ENCODE assay signal across 18 cellular contexts in genomic region chr17:36117505-36118382, GRCh38. TPM values are rescaled to one million over a fixed set of nuclear protein-coding genes. Genes with fewer than 3 reads are reported as not detected.
DNase-seq lines count a peak whose midpoint lies in the region; ATAC-seq and TF ChIP-seq lines count a peak whose summit lies in the region.
"Had no signal": no experiment of that assay in that cellular context is flagged by ENCODE, and none has a peak within 500 bp of the region (broad histone marks: within the 10 kb centered on the region; RNA-seq: fewer than 3 reads in every experiment).

No MANE protein-coding gene starts in this region.

- TF ChIP-seq EP300 in transverse colon (IDR thresholded peaks at IDR 0.05; ENCODE audit: low read depth) = no peak

- H3K4me3 ChIP-seq in transverse colon = no peak overlapping the region
- H3K4me3 ChIP-seq: breast epithelium, lower lobe of right lung, right lobe of liver, SJSA1, tibial artery had no signal

- intact Hi-C loops in activated naive CD4-positive, alpha-beta T cell treated with anti-CD3 and anti-CD28 coated beads for 36 hours (cut with micrococcal nuclease) = loop anchor here (1.0 kb wide), 1 partner anchor 27 kb away; the partner anchor contains the start of gene CCL3
- intact Hi-C loops in left colon (cut with DNase I, micrococcal nuclease) (no loop called here), transverse colon (cut with DNase I; ENCODE audit: low total_unique reads) (no loop called here)

- peaks cover 0 to 20% (median 6%) of the 10 kb centered on the region in 4 donors for H3K4me1 ChIP-seq in transverse colon
- H3K4me1 ChIP-seq: breast epithelium, foreskin keratinocyte, lower lobe of right lung, right lobe of liver, SJSA1, tibial artery had no signal

- H3K9me3 Mint-ChIP-seq in activated naive CD4-positive, alpha-beta T cell treated with anti-CD3 and anti-CD28 coated beads for 36 hours = peaks cover under 1% of the 10 kb centered on the region

- peak; percentile 73 for DNase-seq in activated naive CD4-positive, alpha-beta T cell treated with anti-CD3 and anti-CD28 coated beads for 36 hours
- DNase-seq in activated naive CD4-positive, alpha-beta T cell (lab: John Stamatoyannopoulos, UW) = no peak
- peak; percentile 6 for DNase-seq in M059J (ENCODE audit: low read depth)
- peak in 1 of 2 donors; percentile 70 for DNase-seq in left colon
- DNase-seq in transverse colon = peak; percentile 34
- DNase-seq in C1 segment of cervical spinal cord (lab: John Stamatoyannopoulos, UW) = no peak
- no peak for DNase-seq in NCI-H146 treated with DMSO at 0.1 percent for 48 hours (lab: John Stamatoyannopoulos, UW; ENCODE audit: unreplicated experiment)
- DNase-seq in A172 (ENCODE audit: low spot score) = no peak
- DNase-seq: activated effector memory CD4-positive, alpha-beta T cell treated with Interleukin-2 at 50 U/mL for 16 hours; effector memory CD4-positive, alpha-beta T cell; foreskin keratinocyte; lower lobe of right lung; right lobe of liver; tibial artery had no signal

- H3K27me3 Mint-ChIP-seq in activated naive CD4-positive, alpha-beta T cell treated with anti-CD3 and anti-CD28 coated beads for 36 hours (ENCODE audit: low read depth) = peaks cover 29% of the 10 kb centered on the region

- TF ChIP-seq CTCF in transverse colon (IDR thresholded peaks at IDR 0.05) = no peak

- no peak overlapping the region for H3K27ac ChIP-seq in transverse colon
- H3K27ac ChIP-seq: breast epithelium, foreskin keratinocyte, lower lobe of right lung, right lobe of liver, SJSA1, tibial artery had no signal

- no peaks in the 10 kb centered on the region for H3K27me3 ChIP-seq in transverse colon
- H3K27me3 ChIP-seq: breast epithelium, foreskin keratinocyte, right lobe of liver had no signal

- no peaks in the 10 kb centered on the region for H3K9me3 ChIP-seq in transverse colon
- H3K9me3 ChIP-seq: breast epithelium, lower lobe of right lung, right lobe of liver, SJSA1, tibial artery had no signal

- WGBS in transverse colon (ENCODE audit: low coverage in 1 of 2), 2 donors = 23 to 30% methylated on average over 3 to 5 of the region's 5 CpGs

- peak; percentile 96 for ATAC-seq in left colon
- ATAC-seq: foreskin keratinocyte, lower lobe of right lung had no signal

- H3K36me3 ChIP-seq in transverse colon = no peaks in the 10 kb centered on the region
- H3K36me3 ChIP-seq: breast epithelium, lower lobe of right lung, right lobe of liver, SJSA1, tibial artery had no signal

- no peaks in the 10 kb centered on the region for H3K36me3 Mint-ChIP-seq in activated naive CD4-positive, alpha-beta T cell treated with anti-CD3 and anti-CD28 coated beads for 36 hours (ENCODE audit: low read depth)

- CTCF ChIA-PET in activated naive CD4-positive, alpha-beta T cell treated with anti-CD3 and anti-CD28 coated beads for 36 hours (lab: Charles Lee) = interaction anchor here (0.7 to 3.8 kb wide), 4 partner anchors 26 to 285 kb away, joined by 3 to 15 read pairs (median 8); no protein-coding TSS in a partner anchor

- in situ Hi-C loops in transverse colon (cut with MboI; ENCODE audit: low pct_ligation_motif_present in 1 of 4, low pct_unique_long_range_greater_than_20kb in 1 of 4, low sequenced_read_pairs in 3 of 4) = loop anchor here in 1 of 4 donors (25.0 kb wide), 1 partner anchor 345 kb away; no protein-coding TSS in a partner anchor

- no peak for TF ChIP-seq POLR2A in transverse colon (IDR thresholded peaks at IDR 0.05)

- H3K27ac Mint-ChIP-seq in activated naive CD4-positive, alpha-beta T cell treated with anti-CD3 and anti-CD28 coated beads for 36 hours = no peak overlapping the region
- H3K27ac Mint-ChIP-seq: B cell had no signal

- no peak overlapping the region for H3K4me3 Mint-ChIP-seq in activated naive CD4-positive, alpha-beta T cell treated with anti-CD3 and anti-CD28 coated beads for 36 hours
- H3K4me3 Mint-ChIP-seq: B cell, neural crest cell had no signal

- peaks cover 22% of the 10 kb centered on the region for H3K4me1 Mint-ChIP-seq in activated naive CD4-positive, alpha-beta T cell treated with anti-CD3 and anti-CD28 coated beads for 36 hours (ENCODE audit: low read depth)
- H3K4me1 Mint-ChIP-seq: neural crest cell had no signal

RNA-seq across cellular contexts. Expression of gene CCL4, which starts 14.1 kb away (rescaled TPM):
- total RNA-seq in activated naive CD4-positive, alpha-beta T cell treated with anti-CD3 and anti-CD28 coated beads for 36 hours = 1 to 10 TPM; 4.6 to 5.5 TPM
- 0.10 TPM in 1 of 2 replicates, not detected in the other for total RNA-seq in M059J (2014; rRNA removed; shearing (Covaris generic))
- total RNA-seq in left colon (1 to 10 TPM; 2.2 to 4.5 TPM), transverse colon (10 to 100 TPM in 1 of 4 donors, 1 to 10 TPM in 1, not detected in 2; 4.2 to 10.8 TPM)
- not detected in 2 replicates for total RNA-seq in A172 (2014; rRNA removed; shearing (Covaris generic))
- total RNA-seq: foreskin keratinocyte, neural crest cell, SJSA1 had no signal

RNA-seq across cellular contexts. Expression of gene CCL3, which starts 27.8 kb away (rescaled TPM):
- 1 to 10 TPM; 8.3 TPM for total RNA-seq in activated naive CD4-positive, alpha-beta T cell treated with anti-CD3 and anti-CD28 coated beads for 36 hours
- total RNA-seq in M059J (2014; rRNA removed; shearing (Covaris generic)) = not detected in 2 replicates
- total RNA-seq in left colon = 1 to 10 TPM; 2.0 to 4.2 TPM
- 1 to 10 TPM in 2 of 4 donors, not detected in 2; 1.1 to 4.4 TPM for total RNA-seq in transverse colon
- not detected in 2 replicates for total RNA-seq in A172 (2014; rRNA removed; shearing (Covaris generic))
- total RNA-seq: foreskin keratinocyte, neural crest cell, SJSA1 had no signal

RNA-seq across cellular contexts. Expression of gene CCL18, which starts 53.7 kb away (rescaled TPM):
- not detected for total RNA-seq in activated naive CD4-positive, alpha-beta T cell treated with anti-CD3 and anti-CD28 coated beads for 36 hours
- not detected in 2 replicates for total RNA-seq in M059J (2014; rRNA removed; shearing (Covaris generic))
- total RNA-seq in left colon (1 to 10 TPM in 1 of 2 donors, under 1 TPM in 1; 0.85 to 1.2 TPM), transverse colon (1 to 10 TPM in 2 of 4 donors, not detected in 2; 1.2 to 4.9 TPM)
- total RNA-seq in A172 (2014; rRNA removed; shearing (Covaris generic)) = not detected in 2 replicates
- total RNA-seq: B cell, foreskin keratinocyte, neural crest cell, SJSA1 had no signal

RNA-seq across cellular contexts. Expression of gene TBC1D3B, which starts 58.7 kb away (rescaled TPM):
- total RNA-seq in activated naive CD4-positive, alpha-beta T cell treated with anti-CD3 and anti-CD28 coated beads for 36 hours = 1 to 10 TPM; 1.8 to 2.6 TPM
- not detected in 2 replicates for total RNA-seq in M059J (2014; rRNA removed; shearing (Covaris generic))
- 1 to 10 TPM; 7.4 to 8.9 TPM for total RNA-seq in left colon
- 10 to 100 TPM in 1 of 4 donors, 1 to 10 TPM in 1, not detected in 2; 5.2 to 12.1 TPM for total RNA-seq in transverse colon
- total RNA-seq in A172 (2014; rRNA removed; shearing (Covaris generic)) = 1.9 and 3.7 TPM in 2 replicates

Comparison
In these comparisons a context has a peak if more than half of its experiments do, and no peak if none do; other contexts are left out.
1. DNase-seq: peak in activated naive CD4-positive, alpha-beta T cell treated with anti-CD3 and anti-CD28 coated beads for 36 hours (single experiment), M059J (single experiment) and transverse colon (single experiment); none in activated naive CD4-positive, alpha-beta T cell (0 of 4), C1 segment of cervical spinal cord (0 of 14), NCI-H146 treated with DMSO at 0.1 percent for 48 hours (single experiment) and A172 (single experiment).